Comparison of ENCODE assay signal across 25 cellular contexts in the genomic region with DNA sequence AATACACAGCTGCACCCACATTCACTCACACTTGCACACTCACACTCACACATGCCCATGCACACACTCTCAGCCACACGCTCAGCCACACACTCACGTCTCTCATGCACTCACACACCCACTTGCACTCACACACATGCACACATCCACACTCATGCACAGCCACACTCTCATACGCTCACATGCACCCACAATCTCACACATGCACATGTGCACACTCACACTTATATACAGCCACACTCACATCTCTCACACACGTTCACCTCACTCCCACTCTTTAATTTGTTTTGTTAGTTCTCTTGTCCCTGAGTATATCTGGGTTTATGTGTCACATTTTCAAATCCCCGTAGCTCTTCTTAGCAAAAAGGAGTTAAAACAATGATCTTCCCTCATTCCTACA.
DNase-seq lines count a peak whose midpoint lies in the region; ATAC-seq, FAIRE-seq and TF ChIP-seq lines count a peak whose summit lies in the region.
"Had no signal": no experiment of that assay in that cellular context is flagged by ENCODE, and none has a peak within 500 bp of the region (broad histone marks: within the 10 kb centered on the region; RNA-seq: fewer than 3 reads in every experiment).

No MANE protein-coding gene starts in this region.

- H2AFZ ChIP-seq in H9 (ENCODE audit: low read length) (no peak overlapping the region), neuronal stem cell (ENCODE audit: low read length) (no peak overlapping the region), PC-9 (no peak overlapping the region)

- no peak overlapping the region for H2BK120ac ChIP-seq in H9 (ENCODE audit: low read depth, low read length, poor library complexity, severe bottlenecking)
- no peak overlapping the region for H2BK120ac ChIP-seq in neuronal stem cell (ENCODE audit: low read depth, low read length)

- BruUV-seq in PC-9 (replicated peaks; lab: Mats Ljungman, UMichigan), result no TSS peak

- TF ChIP-seq POLR2A in GM12891 (IDR thresholded peaks at IDR 0.05; ENCODE audit: low read depth, low read length), result no peak

- no peaks in the 10 kb centered on the region for H3K27me3 Mint-ChIP-seq in H9 (ENCODE audit: low read depth)
- H3K27me3 Mint-ChIP-seq: B cell; CD4-positive, alpha-beta T cell had no signal

- H3F3A ChIP-seq in PC-9 (ENCODE audit: insufficient read depth, low read depth), result peaks cover 8% of the 10 kb centered on the region; the same call in 1 of the 2 replicates

- H3K79me1 ChIP-seq in H9 (ENCODE audit: insufficient read depth, low read depth, low read length, poor library complexity, severe bottlenecking) (no peaks in the 10 kb centered on the region), neuronal stem cell (ENCODE audit: low read depth, low read length) (no peaks in the 10 kb centered on the region)

- no peak for DNase-seq in GM12891 (ENCODE audit: insufficient read length, low spot score)
- no peak for DNase-seq in H9
- DNase-seq in bronchial epithelial cell (ENCODE audit: low read depth), result no peak
- no peak for DNase-seq in neuronal stem cell (ENCODE audit: low spot score)
- no peak for DNase-seq in activated CD4-positive, CD25-positive, alpha-beta regulatory T cell treated with anti-CD3 and anti-CD28 coated beads, Interleukin-2, amount 50 U/mL, for 72 hours
- no peak for DNase-seq in PC-9
- DNase-seq: 8988T; AML-193; Caco-2; Calu3; CD4-positive, alpha-beta T cell; CD8-positive, alpha-beta T cell; DMS53; DMS79; DND-41; EL; GDM1 had no signal

- CTCF ChIA-PET in PC-9 (lab: Charles Lee), result no interaction called here

- FAIRE-seq in GM12891 (lab: Jason Lieb, UNC), result peak; percentile 66
- FAIRE-seq in bronchial epithelial cell (lab: Jason Lieb, UNC), result peak; percentile 55
- FAIRE-seq: A549, D721Med, GM12892, GM18507 had no signal

- no peaks in the 10 kb centered on the region; a peak in 1 of 5 replicates for H3K9me3 Mint-ChIP-seq in H9
- H3K9me3 Mint-ChIP-seq: CD4-positive, alpha-beta T cell; CD8-positive, alpha-beta T cell had no signal

- no peak overlapping the region for H3K4ac ChIP-seq in H9 (ENCODE audit: low read depth, low read length)
- H3K4ac ChIP-seq in neuronal stem cell (ENCODE audit: low read length), result no peak overlapping the region

- H3K23ac ChIP-seq in H9 (ENCODE audit: insufficient read length, low read depth, low read length) (no peak overlapping the region), neuronal stem cell (ENCODE audit: low read depth, low read length, poor library complexity) (no peak overlapping the region)

- H3K9ac ChIP-seq in H9 (ENCODE audit: extremely low read depth, insufficient read length, low read length), result no peak overlapping the region
- H3K9ac ChIP-seq in neuronal stem cell (ENCODE audit: low read depth, low read length, poor library complexity), result peak overlapping the region; percentile 71
- H3K9ac ChIP-seq: BLaER1 treated with 17β-estradiol and CSF1 and Interleukin-3, amounts not matched to agents 10 nM and 100 nM had no signal

- H3K36me3 Mint-ChIP-seq in H9 (ENCODE audit: insufficient read depth in 1 of 3, low read depth in 3 of 3), result no peaks in the 10 kb centered on the region
- H3K36me3 Mint-ChIP-seq: CD8-positive, alpha-beta T cell had no signal

- ATAC-seq in HG02798 (IDR thresholded peaks at IDR 0.05; ENCODE audit: poor library complexity, unreplicated experiment), result no peak
- ATAC-seq: A549; CD8-positive, alpha-beta T cell had no signal

- H3K56ac ChIP-seq in H9 (ENCODE audit: insufficient read length, low read depth, low read length), result no peak overlapping the region

- no peak overlapping the region for H4K91ac ChIP-seq in H9 (ENCODE audit: insufficient read length, low read depth, low read length)
- H4K91ac ChIP-seq in neuronal stem cell (ENCODE audit: low read depth, low read length, poor library complexity), result no peak overlapping the region

- H4K8ac ChIP-seq in H9 (replicated peaks; ENCODE audit: insufficient read length, low read depth, low read length) (peak overlapping the region; percentile 22), neuronal stem cell (ENCODE audit: low read depth, low read length) (no peak overlapping the region)

- no peak overlapping the region for H3K27ac ChIP-seq in H9 (ENCODE audit: insufficient read length, low read depth, low read length)
- H3K27ac ChIP-seq in neuronal stem cell (replicated peaks; ENCODE audit: low read length), result no peak overlapping the region
- no peak overlapping the region for H3K27ac ChIP-seq in PC-9
- H3K27ac ChIP-seq: A549; BLaER1 treated with 17β-estradiol and CSF1 and Interleukin-3, amounts not matched to agents 10 nM and 100 nM; C4-2B had no signal

- no peak overlapping the region for H3T11ph ChIP-seq in H9 (ENCODE audit: low read length)

- no peaks in the 10 kb centered on the region for H3K9me2 ChIP-seq in PC-9 (ENCODE audit: insufficient read depth)

- 100% methylated on average over 1 of the region's 5 CpGs for WGBS in H9 (ENCODE audit: extremely low coverage, insufficient read length, low lambda C conversion rate)
- WGBS in neuronal stem cell (ENCODE audit: extremely low coverage in 2 of 2, insufficient read length in 2 of 2, insufficient replicate concordance in 1 of 2), 2 donors, result 100% methylated on average over 1 of the region's 5 CpGs; no CpG with 5 or more reads in 1 of the 2 donors

- no peak overlapping the region for H3K4me2 ChIP-seq in H9 (ENCODE audit: insufficient read depth, insufficient read length, low read length)
- H3K4me2 ChIP-seq in neuronal stem cell (ENCODE audit: insufficient read depth, low read length, poor library complexity, severe bottlenecking), result no peak overlapping the region
- H3K4me2 ChIP-seq in PC-9, result no peak overlapping the region
- H3K4me2 ChIP-seq: A549; BLaER1 treated with 17β-estradiol and CSF1 and Interleukin-3, amounts not matched to agents 10 nM and 100 nM had no signal

- peak overlapping the region; percentile 6 for H4K5ac ChIP-seq in H9 (ENCODE audit: insufficient read length, low read depth, low read length)

- H3K18ac ChIP-seq in H9 (ENCODE audit: insufficient read length, low read depth, low read length) (no peak overlapping the region), neuronal stem cell (ENCODE audit: low read length) (no peak overlapping the region)

- H3K79me2 ChIP-seq in H9 (ENCODE audit: insufficient read depth, low read length) (no peaks in the 10 kb centered on the region), PC-9 (ENCODE audit: low read depth) (no peaks in the 10 kb centered on the region)

- no peaks in the 10 kb centered on the region for H3K4me1 ChIP-seq in H9 (ENCODE audit: insufficient read depth, low read length)
- H3K4me1 ChIP-seq in neuronal stem cell (ENCODE audit: control insufficient read depth in 2 of 2, insufficient read depth in 1 of 2, low read depth in 1 of 2, low read length in 2 of 2), result peaks cover 0 to 6% of the 10 kb centered on the region in 2 donors
- peaks cover 33% of the 10 kb centered on the region for H3K4me1 ChIP-seq in PC-9 (replicated peaks; ENCODE audit: insufficient read depth)
- H3K4me1 ChIP-seq: A549; BLaER1 treated with 17β-estradiol and CSF1 and Interleukin-3, amounts not matched to agents 10 nM and 100 nM; Caco-2 had no signal

- POLR2A ChIA-PET in PC-9 (lab: Charles Lee; ENCODE audit: unreplicated experiment), result no interaction called here

- no peak overlapping the region for H3K14ac ChIP-seq in H9 (ENCODE audit: insufficient read depth, low read length)
- H3K14ac ChIP-seq in neuronal stem cell (ENCODE audit: low read length), result peak overlapping the region; percentile 5

- no peak overlapping the region for H2BK20ac ChIP-seq in H9 (ENCODE audit: low read depth, low read length, poor library complexity, severe bottlenecking)

- no peak overlapping the region for H3K4me3 Mint-ChIP-seq in H9
- H3K4me3 Mint-ChIP-seq: B cell; CD4-positive, alpha-beta T cell; CD8-positive, alpha-beta T cell had no signal

- H2BK15ac ChIP-seq in H9 (ENCODE audit: low read depth, low read length) (no peak overlapping the region), neuronal stem cell (ENCODE audit: low read length) (no peak overlapping the region)

- peaks cover 5% of the 10 kb centered on the region for H3K9me3 ChIP-seq in H9 (ENCODE audit: control insufficient read depth, low read depth, low read length)
- peaks cover 0 to 15% of the 10 kb centered on the region in 2 donors for H3K9me3 ChIP-seq in neuronal stem cell (replicated peaks in 1 of 2; ENCODE audit: control insufficient read depth in 2 of 2, insufficient read depth in 1 of 2, low read depth in 1 of 2, low read length in 2 of 2)
- H3K9me3 ChIP-seq in PC-9 (ENCODE audit: insufficient read depth, low read depth), result peaks cover 6% of the 10 kb centered on the region; the same call in 1 of the 2 replicates
- H3K9me3 ChIP-seq: Caco-2 had no signal

- H2AK5ac ChIP-seq in H9 (ENCODE audit: insufficient read length, low read length) (no peak overlapping the region), neuronal stem cell (ENCODE audit: low read depth, low read length) (no peak overlapping the region)

- H3K36me3 ChIP-seq in bronchial epithelial cell (ENCODE audit: control insufficient read depth, insufficient read depth, low read length), result no peaks in the 10 kb centered on the region
- peaks cover 0 to 4% of the 10 kb centered on the region in 2 donors for H3K36me3 ChIP-seq in neuronal stem cell (replicated peaks in 1 of 2; ENCODE audit: control insufficient read depth in 2 of 2, insufficient read depth in 2 of 2, low read length in 2 of 2)
- H3K36me3 ChIP-seq in PC-9 (ENCODE audit: low read depth), result no peaks in the 10 kb centered on the region
- H3K36me3 ChIP-seq: BLaER1 treated with 17β-estradiol and CSF1 and Interleukin-3, amounts not matched to agents 10 nM and 100 nM had no signal

- no peaks in the 10 kb centered on the region for H4K20me1 ChIP-seq in H9 (ENCODE audit: control insufficient read depth, insufficient read depth, insufficient read length)
- H4K20me1 ChIP-seq in PC-9 (ENCODE audit: insufficient read depth), result no peaks in the 10 kb centered on the region
- H4K20me1 ChIP-seq: BLaER1 treated with 17β-estradiol and CSF1 and Interleukin-3, amounts not matched to agents 10 nM and 100 nM had no signal

- intact Hi-C loops in PC-9 (cut with micrococcal nuclease; ENCODE audit: unreplicated experiment), result no loop called here

- H2BK5ac ChIP-seq in H9 (ENCODE audit: insufficient read length, low read length) (no peak overlapping the region), neuronal stem cell (ENCODE audit: low read length) (no peak overlapping the region)

- H3K27me3 ChIP-seq in H9 (ENCODE audit: insufficient read depth, low read length) (no peaks in the 10 kb centered on the region), bronchial epithelial cell (ENCODE audit: control insufficient read depth, insufficient read depth, low read length) (no peaks in the 10 kb centered on the region), neuronal stem cell (ENCODE audit: control insufficient read depth in 3 of 3, insufficient read depth in 3 of 3, low read depth in 1 of 3, low read length in 3 of 3) (peaks cover 0 to 3% (median 0%) of the 10 kb centered on the region in 3 experiments), PC-9 (ENCODE audit: insufficient read depth, low read depth) (no peaks in the 10 kb centered on the region)
- H3K27me3 ChIP-seq: BLaER1 treated with 17β-estradiol and CSF1 and Interleukin-3, amounts not matched to agents 10 nM and 100 nM had no signal

- H2BK12ac ChIP-seq in H9 (ENCODE audit: insufficient read length, low read depth, low read length), result no peak overlapping the region
- no peak overlapping the region for H2BK12ac ChIP-seq in neuronal stem cell (ENCODE audit: low read length)

- TF ChIP-seq CTCF in H9 (conservative IDR thresholded peaks at IDR 0.05), result no peak
- no peak for TF ChIP-seq CTCF in bronchial epithelial cell (IDR thresholded peaks at IDR 0.05; ENCODE audit: insufficient read depth, low read length, severe bottlenecking)
- TF ChIP-seq CTCF in PC-9 (conservative IDR thresholded peaks at IDR 0.05), result no peak

- H3K27ac Mint-ChIP-seq in H9, result no peak overlapping the region
- H3K27ac Mint-ChIP-seq: B cell; CD4-positive, alpha-beta T cell; CD8-positive, alpha-beta T cell had no signal

- no peaks in the 10 kb centered on the region for H3K23me2 ChIP-seq in H9 (ENCODE audit: insufficient read length, low read depth, low read length, poor library complexity, severe bottlenecking)

- H3K4me3 ChIP-seq in bronchial epithelial cell (ENCODE audit: low read depth, low read length), result no peak overlapping the region
- H3K4me3 ChIP-seq in neuronal stem cell (ENCODE audit: low read length in 2 of 2), result peak overlapping the region in 1 of 2 donors; percentile 71
- H3K4me3 ChIP-seq in PC-9, result no peak overlapping the region
- H3K4me3 ChIP-seq: A549; BLaER1 treated with 17β-estradiol and CSF1 and Interleukin-3, amounts not matched to agents 10 nM and 100 nM had no signal

- H3K4me1 Mint-ChIP-seq in H9, result no peaks in the 10 kb centered on the region
- H3K4me1 Mint-ChIP-seq: B cell had no signal
